In the genomic region with DNA sequence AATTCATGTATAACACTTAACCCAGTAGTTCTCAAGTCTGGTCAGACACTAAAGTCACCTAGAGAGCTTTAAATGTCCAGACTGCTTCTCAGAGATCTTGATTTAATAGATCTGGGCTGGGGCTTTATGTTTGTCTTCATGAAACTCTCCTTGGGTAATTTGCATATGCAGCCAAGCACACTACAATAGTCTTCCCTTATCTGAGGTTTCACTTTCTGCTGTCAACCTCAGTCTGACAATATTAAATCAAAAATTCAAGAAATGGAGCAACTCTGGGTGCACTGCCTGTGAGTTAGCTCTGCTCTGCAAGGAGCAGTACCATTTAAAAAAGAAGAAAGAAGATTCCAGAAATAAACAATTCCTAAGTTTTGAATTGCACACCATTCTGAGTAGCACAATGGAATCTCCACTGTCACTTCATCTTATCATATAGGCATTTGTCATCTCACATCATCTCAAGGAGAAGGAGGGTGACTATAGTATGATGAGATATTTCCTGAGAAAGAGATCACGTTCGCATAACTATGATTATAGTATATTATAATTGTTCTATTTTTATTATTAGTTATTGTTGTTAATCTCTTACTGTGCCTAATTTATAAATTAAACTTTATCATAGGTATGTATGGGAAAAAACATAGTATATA, we compare ENCODE assay signal across 1 cellular context.
TF ChIP-seq lines count a peak whose summit lies in the region.

No MANE protein-coding gene starts in this region.

TF ChIP-seq in A549, 52 proteins besides CTCF, POLR2A, EP300 and RAD21 (continued from another document):
- TF ChIP-seq ATOH8 (CRISPR knock-in tag; IDR thresholded peaks at IDR 0.05; ENCODE audit: low read depth), result no peak
- TF ChIP-seq POLR2AphosphoS2 (conservative IDR thresholded peaks at IDR 0.05; ENCODE audit: low read length), result no peak
- TF ChIP-seq CBX8 (IDR thresholded peaks at IDR 0.05), result no peak
- TF ChIP-seq EHMT2 (IDR thresholded peaks at IDR 0.05; ENCODE audit: low read depth), result no peak
